In genomic region chr14:91252901-91253794, GRCh38 we compare ENCODE assay signal across 8 cellular contexts. TPM values are rescaled to one million over a fixed set of nuclear protein-coding genes. Genes with fewer than 3 reads are reported as not detected.
DNase-seq lines count a peak whose midpoint lies in the region; ATAC-seq and TF ChIP-seq lines count a peak whose summit lies in the region.

No MANE protein-coding gene starts in this region.

- peak overlapping the region; percentile 99 for H2BK15ac ChIP-seq in neuronal stem cell (ENCODE audit: low read length)

- in situ Hi-C loops in G401 (cut with HindIII; ENCODE audit: low sequenced_read_pairs), result no loop called here

- peak overlapping the region; percentile 92 for H3K14ac ChIP-seq in neuronal stem cell (ENCODE audit: low read length)

- H3K4me3 ChIP-seq in HUES6 (ENCODE audit: low read depth, low read length) (peak overlapping the region; percentile 65), fibroblast of pulmonary artery (replicated peaks; ENCODE audit: low read depth, low read length) (peak overlapping the region; percentile 49), neuronal stem cell (ENCODE audit: low read length in 2 of 2) (peak overlapping the region; percentile 51 to 87)

- no peak overlapping the region for H4K91ac ChIP-seq in neuronal stem cell (ENCODE audit: low read depth, low read length, poor library complexity)

- H3K36me3 Mint-ChIP-seq in activated T-cell treated with anti-CD3 and anti-CD28 coated beads, Interleukin-2, amount 50 U/mL, for 4 hours (ENCODE audit: insufficient read depth), result peaks cover 1% of the 10 kb centered on the region

- TF ChIP-seq CTCF in fibroblast of pulmonary artery (IDR thresholded peaks at IDR 0.05; ENCODE audit: low read length, missing control alignments), result no peak

- peak overlapping the region; percentile 16 for H2BK5ac ChIP-seq in neuronal stem cell (ENCODE audit: low read length)

- H4K8ac ChIP-seq in neuronal stem cell (ENCODE audit: low read depth, low read length), result no peak overlapping the region

- H3K23ac ChIP-seq in neuronal stem cell (ENCODE audit: low read depth, low read length, poor library complexity), result peak overlapping the region; percentile 90

- H3K9me3 Mint-ChIP-seq in activated T-cell treated with anti-CD3 and anti-CD28 coated beads, Interleukin-2, amount 50 U/mL, for 4 hours, result no peaks in the 10 kb centered on the region

- no peaks in the 10 kb centered on the region for H3K27me3 Mint-ChIP-seq in activated T-cell treated with anti-CD3 and anti-CD28 coated beads, Interleukin-2, amount 50 U/mL, for 4 hours (ENCODE audit: low read depth)

- H3K27me3 ChIP-seq in HUES6 (ENCODE audit: control insufficient read depth, insufficient read depth, low read length) (peaks cover 25% of the 10 kb centered on the region), neuronal stem cell (ENCODE audit: control insufficient read depth in 3 of 3, insufficient read depth in 3 of 3, low read depth in 1 of 3, low read length in 3 of 3) (peaks cover 0 to 38% (median 10%) of the 10 kb centered on the region in 3 experiments)

- H3K4me1 ChIP-seq in HUES6 (ENCODE audit: control insufficient read depth, insufficient read depth, low read length), result peaks cover 21% of the 10 kb centered on the region; the same call in 1 of the 2 replicates
- H3K4me1 ChIP-seq in neuronal stem cell (ENCODE audit: control insufficient read depth in 2 of 2, insufficient read depth in 1 of 2, low read depth in 1 of 2, low read length in 2 of 2), result peaks cover 21 to 32% of the 10 kb centered on the region in 2 donors

- H3K27ac ChIP-seq in HUES6 (ENCODE audit: low read depth, low read length) (no peak overlapping the region), neuronal stem cell (replicated peaks; ENCODE audit: low read length) (no peak overlapping the region)

- ATAC-seq in activated T-cell treated with anti-CD3 and anti-CD28 coated beads, Interleukin-2, amount 50 U/mL, for 4 hours, result peak; percentile 42 to 56
- no peak for ATAC-seq in GM19463 (IDR thresholded peaks at IDR 0.05; ENCODE audit: unreplicated experiment)

- H2AK5ac ChIP-seq in neuronal stem cell (ENCODE audit: low read depth, low read length), result no peak overlapping the region

- H3K9ac ChIP-seq in HUES6 (ENCODE audit: low read length), result peak overlapping the region; percentile 55
- H3K9ac ChIP-seq in neuronal stem cell (ENCODE audit: low read depth, low read length, poor library complexity), result peak overlapping the region; percentile 95

- no peaks in the 10 kb centered on the region for H3K79me1 ChIP-seq in neuronal stem cell (ENCODE audit: low read depth, low read length)

- H2BK12ac ChIP-seq in neuronal stem cell (ENCODE audit: low read length), result peak overlapping the region; percentile 91

- H3K36me3 ChIP-seq in HUES6 (ENCODE audit: control insufficient read depth, insufficient read depth, low read length) (no peaks in the 10 kb centered on the region), neuronal stem cell (replicated peaks in 1 of 2; ENCODE audit: control insufficient read depth in 2 of 2, insufficient read depth in 2 of 2, low read length in 2 of 2) (no peaks in the 10 kb centered on the region)

- DNase-seq in G401 (ENCODE audit: low spot score) (peak; percentile 51), fibroblast of pulmonary artery (ENCODE audit: low read depth) (no peak), neuronal stem cell (ENCODE audit: low spot score) (no peak), H4 (ENCODE audit: low spot score) (no peak), amniotic stem cell (lab: John Stamatoyannopoulos, UW) (no peak)
- peak; percentile 48 for DNase-seq in activated T-cell treated with anti-CD3 and anti-CD28 coated beads, Interleukin-2, amount 50 U/mL, for 4 hours

- H2BK120ac ChIP-seq in neuronal stem cell (ENCODE audit: low read depth, low read length), result peak overlapping the region; percentile 40

- no peak overlapping the region for H3K4ac ChIP-seq in neuronal stem cell (ENCODE audit: low read length)

- peak overlapping the region; percentile 98 for H3K18ac ChIP-seq in neuronal stem cell (ENCODE audit: low read length)

- H3K9me3 ChIP-seq in HUES6 (ENCODE audit: control insufficient read depth, insufficient read depth, low read depth, low read length) (no peaks in the 10 kb centered on the region), neuronal stem cell (replicated peaks in 1 of 2; ENCODE audit: control insufficient read depth in 2 of 2, insufficient read depth in 1 of 2, low read depth in 1 of 2, low read length in 2 of 2) (no peaks in the 10 kb centered on the region)

- peak overlapping the region; percentile 95 for H3K4me2 ChIP-seq in neuronal stem cell (ENCODE audit: insufficient read depth, low read length, poor library complexity, severe bottlenecking)

- peak overlapping the region; percentile 97 for H2AFZ ChIP-seq in neuronal stem cell (ENCODE audit: low read length)

- H3K4me3 Mint-ChIP-seq in activated T-cell treated with anti-CD3 and anti-CD28 coated beads, Interleukin-2, amount 50 U/mL, for 4 hours, result peak overlapping the region; percentile 73

- H3K4me1 Mint-ChIP-seq in activated T-cell treated with anti-CD3 and anti-CD28 coated beads, Interleukin-2, amount 50 U/mL, for 4 hours (ENCODE audit: low read depth), result peaks cover 76% of the 10 kb centered on the region

- no CpG with 5 or more reads among the region's 95 CpGs for WGBS in neuronal stem cell (ENCODE audit: extremely low coverage in 2 of 2, insufficient read length in 2 of 2, insufficient replicate concordance in 1 of 2), 2 donors

RNA-seq across cellular contexts. Expression of gene GPR68, which starts 8.6 kb away (rescaled TPM):
- 0.55 and 3.5 TPM in 2 replicates for total RNA-seq in G401 (2014; rRNA removed; shearing (Covaris generic))
- 1 to 10 TPM; 4.1 to 6.1 (median 6.0) TPM for total RNA-seq in activated T-cell treated with anti-CD3 and anti-CD28 coated beads, Interleukin-2, amount 50 U/mL, for 4 hours
- polyA plus RNA-seq in neuronal stem cell (2013, experiment 1 of 2), result 0.70 TPM
- 0.61 TPM for polyA plus RNA-seq in neuronal stem cell (2013, experiment 2 of 2)
- 0.04 TPM in 1 of 2 replicates, not detected in the other for total RNA-seq in H4 (2014; rRNA removed; shearing (Covaris generic))

Comparison
In these comparisons a context has a peak if more than half of its experiments do, and no peak if none do; other contexts are left out.
1. DNase-seq: peak in G401 (single experiment) and activated T-cell treated with anti-CD3 and anti-CD28 coated beads, Interleukin-2, amount 50 U/mL, for 4 hours (single experiment); none in fibroblast of pulmonary artery (single experiment), neuronal stem cell (single experiment), H4 (single experiment) and amniotic stem cell (single experiment).
2. Peak in every context shown above with its lines, with median percentiles within 50 percentile points of each other: H3K4me3 ChIP-seq.